In the genomic region with DNA sequence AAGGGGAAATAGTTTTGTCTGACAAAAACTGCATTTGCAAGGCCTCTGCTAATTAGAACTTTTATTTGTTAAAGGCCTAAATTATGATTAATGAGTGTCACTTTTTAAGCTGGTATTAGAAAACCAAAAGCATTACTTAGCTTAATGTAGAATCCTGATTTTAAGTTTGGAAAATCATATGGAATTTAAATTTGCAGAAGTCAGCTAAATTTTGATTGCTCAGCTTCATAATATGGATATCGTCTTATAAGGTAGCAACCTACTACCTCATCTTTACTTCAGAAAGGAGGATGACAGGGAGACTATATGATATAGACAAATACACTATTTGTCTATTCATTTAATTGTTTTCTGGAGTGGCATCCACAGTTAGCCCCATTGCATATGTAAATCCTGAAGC, we compare ENCODE assay signal across 19 cellular contexts.
DNase-seq lines count a peak whose midpoint lies in the region; ATAC-seq, FAIRE-seq and TF ChIP-seq lines count a peak whose summit lies in the region.
"Had no signal": no experiment of that assay in that cellular context is flagged by ENCODE, and none has a peak within 500 bp of the region (broad histone marks: within the 10 kb centered on the region; RNA-seq: fewer than 3 reads in every experiment).

No MANE protein-coding gene starts in this region.

- no peak overlapping the region for H2BK15ac ChIP-seq in H9 (ENCODE audit: low read depth, low read length)

- H2BK12ac ChIP-seq in H9 (ENCODE audit: insufficient read length, low read depth, low read length) = no peak overlapping the region
- no peak overlapping the region for H2BK12ac ChIP-seq in trophoblast cell (ENCODE audit: low read length)

- H3K27me3 Mint-ChIP-seq in H9 (ENCODE audit: low read depth) (no peaks in the 10 kb centered on the region), nephron progenitor cell (ENCODE audit: low read depth, poor library complexity) (no peaks in the 10 kb centered on the region)
- no peaks in the 10 kb centered on the region for H3K27me3 Mint-ChIP-seq in CD4-positive, alpha-beta memory T cell
- H3K27me3 Mint-ChIP-seq: CD4-positive, CD25-positive, alpha-beta regulatory T cell had no signal

- H3K14ac ChIP-seq in H9 (ENCODE audit: insufficient read depth, low read length) (no peak overlapping the region), trophoblast cell (ENCODE audit: low read length) (no peak overlapping the region)

- H3K79me2 ChIP-seq in H9 (ENCODE audit: insufficient read depth, low read length) (no peaks in the 10 kb centered on the region), trophoblast cell (ENCODE audit: control insufficient read depth, insufficient read depth, low read length, poor library complexity) (no peaks in the 10 kb centered on the region)

- no peak overlapping the region for H3T11ph ChIP-seq in H9 (ENCODE audit: low read length)

- no peak overlapping the region for H3K18ac ChIP-seq in H9 (ENCODE audit: insufficient read length, low read depth, low read length)
- no peak overlapping the region for H3K18ac ChIP-seq in trophoblast cell (ENCODE audit: low read length)

- H3K4me2 ChIP-seq in A549 = no peak overlapping the region
- no peak overlapping the region for H3K4me2 ChIP-seq in H9 (ENCODE audit: insufficient read depth, insufficient read length, low read length)
- no peak overlapping the region for H3K4me2 ChIP-seq in trophoblast cell (ENCODE audit: low read length)
- H3K4me2 ChIP-seq: GM23338 had no signal

- H4K20me1 ChIP-seq in H9 (ENCODE audit: control insufficient read depth, insufficient read depth, insufficient read length) = no peaks in the 10 kb centered on the region

- TF ChIP-seq CTCF in A549 (IDR thresholded peaks at IDR 0.05) (no peak), H9 (conservative IDR thresholded peaks at IDR 0.05) (no peak), nephron progenitor cell (IDR thresholded peaks at IDR 0.05) (no peak)

- H2AFZ ChIP-seq in H9 (ENCODE audit: low read length) = no peak overlapping the region
- H2AFZ ChIP-seq in trophoblast cell (ENCODE audit: insufficient read depth, low read length, poor library complexity) = no peak overlapping the region
- H2AFZ ChIP-seq: GM23338 had no signal

- H3K23ac ChIP-seq in H9 (ENCODE audit: insufficient read length, low read depth, low read length) = no peak overlapping the region
- H3K23ac ChIP-seq in trophoblast cell (ENCODE audit: low read length) = no peak overlapping the region

- H4K8ac ChIP-seq in H9 (replicated peaks; ENCODE audit: insufficient read length, low read depth, low read length) = no peak overlapping the region
- H4K8ac ChIP-seq in trophoblast cell (ENCODE audit: low read depth, low read length) = no peak overlapping the region

- H3K56ac ChIP-seq in H9 (ENCODE audit: insufficient read length, low read depth, low read length) = no peak overlapping the region

- H4K12ac ChIP-seq in trophoblast cell (ENCODE audit: low read depth, low read length) = no peak overlapping the region

- FAIRE-seq in A549 (lab: Jason Lieb, UNC) = no peak
- FAIRE-seq: GM12892, GM18507 had no signal

- no peak for TF ChIP-seq POLR2A in A549 (IDR thresholded peaks at IDR 0.05; ENCODE audit: low read length)

- CTCF ChIA-PET in A549 (lab: Yijun Ruan, JAX) = no interaction called here
- CTCF ChIA-PET in CD4-positive, alpha-beta memory T cell (lab: Charles Lee; ENCODE audit: partially characterized antibody) = no interaction called here

- no peaks in the 10 kb centered on the region for H3K23me2 ChIP-seq in H9 (ENCODE audit: insufficient read length, low read depth, low read length, poor library complexity, severe bottlenecking)

- peaks cover 0 to 2% of the 10 kb centered on the region in 2 experiments; a peak in 1 of 4 replicates for H3K4me1 Mint-ChIP-seq in H9
- H3K4me1 Mint-ChIP-seq in nephron progenitor cell = no peaks in the 10 kb centered on the region
- peaks cover 0 to 3% (median 0%) of the 10 kb centered on the region in 4 donors for H3K4me1 Mint-ChIP-seq in CD4-positive, alpha-beta memory T cell

- H3K9me3 Mint-ChIP-seq in H9 (no peaks in the 10 kb centered on the region), nephron progenitor cell (no peaks in the 10 kb centered on the region)
- no peaks in the 10 kb centered on the region for H3K9me3 Mint-ChIP-seq in CD4-positive, alpha-beta memory T cell
- H3K9me3 Mint-ChIP-seq: CD4-positive, CD25-positive, alpha-beta regulatory T cell; GM23338; HFFc6 had no signal

- H3K79me1 ChIP-seq in H9 (ENCODE audit: insufficient read depth, low read depth, low read length, poor library complexity, severe bottlenecking) (no peaks in the 10 kb centered on the region), trophoblast cell (ENCODE audit: low read length) (no peaks in the 10 kb centered on the region)

- H3K4ac ChIP-seq in H9 (ENCODE audit: low read depth, low read length) = no peak overlapping the region
- H3K4ac ChIP-seq in trophoblast cell (ENCODE audit: low read depth, low read length) = no peak overlapping the region

- DNase-seq in A549 (ENCODE audit: low read depth in 1 of 2, low spot score in 1 of 2) (no peak), H9 (no peak), epithelial cell of prostate (ENCODE audit: low read depth, low spot score) (no peak), nephron progenitor cell (no peak), trophoblast cell (no peak)
- no peak for DNase-seq in CD4-positive, alpha-beta memory T cell
- DNase-seq: ACHN; BE2C; C1 segment of cervical spinal cord; CD4-positive, CD25-positive, alpha-beta regulatory T cell; DMS153; DMS79; GDM1; HFFc6; KBM-7 had no signal

- TF ChIP-seq EP300 in A549 (IDR thresholded peaks at IDR 0.05) = no peak

- POLR2A ChIA-PET in A549 (lab: Yijun Ruan, JAX) = interaction anchor here (0.7 kb wide), 1 partner anchor 351 kb away, joined by 3 read pairs; no protein-coding TSS in a partner anchor
- POLR2A ChIA-PET in CD4-positive, alpha-beta memory T cell (lab: Charles Lee; ENCODE audit: partially characterized antibody) = no interaction called here

- H3K27ac ChIP-seq in A549 = no peak overlapping the region
- no peak overlapping the region for H3K27ac ChIP-seq in H9 (ENCODE audit: insufficient read length, low read depth, low read length)
- H3K27ac ChIP-seq in epithelial cell of prostate = peak overlapping the region; percentile 31
- H3K27ac ChIP-seq in trophoblast cell (ENCODE audit: low read depth, low read length) = no peak overlapping the region
- no peak overlapping the region for H3K27ac ChIP-seq in CD4-positive, alpha-beta memory T cell (ENCODE audit: low read depth, low read length)

- no peak overlapping the region for H3K4me3 ChIP-seq in A549
- H3K4me3 ChIP-seq in trophoblast cell (ENCODE audit: low read depth, low read length) = no peak overlapping the region
- no peak overlapping the region for H3K4me3 ChIP-seq in CD4-positive, alpha-beta memory T cell (ENCODE audit: low read length in 2 of 2)
- H3K4me3 ChIP-seq: GM23338 had no signal

- H3K27me3 ChIP-seq in H9 (ENCODE audit: insufficient read depth, low read length) (no peaks in the 10 kb centered on the region), trophoblast cell (ENCODE audit: insufficient read depth, low read length) (no peaks in the 10 kb centered on the region)
- no peaks in the 10 kb centered on the region for H3K27me3 ChIP-seq in CD4-positive, alpha-beta memory T cell (ENCODE audit: insufficient read depth, low read length)
- H3K27me3 ChIP-seq: BE2C had no signal

- peak overlapping the region in 2 of 3 experiments; percentile 41 to 74; a peak in 1 of 7 replicates for H3K27ac Mint-ChIP-seq in H9
- peak overlapping the region; percentile 41 for H3K27ac Mint-ChIP-seq in nephron progenitor cell
- peak overlapping the region in 1 of 7 donors; percentile 14 for H3K27ac Mint-ChIP-seq in CD4-positive, alpha-beta memory T cell
- H3K27ac Mint-ChIP-seq: GM23338, HFFc6 had no signal

- H3K4me3 Mint-ChIP-seq in H9 = no peak overlapping the region
- no peak overlapping the region for H3K4me3 Mint-ChIP-seq in nephron progenitor cell
- H3K4me3 Mint-ChIP-seq in CD4-positive, alpha-beta memory T cell = no peak overlapping the region
- H3K4me3 Mint-ChIP-seq: CD4-positive, CD25-positive, alpha-beta regulatory T cell; GM23338; HFFc6 had no signal

- H2BK5ac ChIP-seq in H9 (ENCODE audit: insufficient read length, low read length) (no peak overlapping the region), trophoblast cell (ENCODE audit: low read depth, low read length, poor library complexity) (no peak overlapping the region)

- WGBS in A549 (ENCODE audit: missing lambda C conversion rate) = 93% methylated on average over 1 of the region's 1 CpG
- WGBS in H9 (ENCODE audit: extremely low coverage, insufficient read length, low lambda C conversion rate) = no CpG with 5 or more reads among the region's 1 CpG
- no CpG with 5 or more reads among the region's 1 CpG for WGBS in trophoblast cell (ENCODE audit: extremely low coverage, insufficient coverage, insufficient read length)

- no peak overlapping the region for H4K5ac ChIP-seq in H9 (ENCODE audit: insufficient read length, low read depth, low read length)

- H3K9me3 ChIP-seq in A549 = no peaks in the 10 kb centered on the region
- H3K9me3 ChIP-seq in H9 (ENCODE audit: control insufficient read depth, low read depth, low read length) = no peaks in the 10 kb centered on the region
- H3K9me3 ChIP-seq in trophoblast cell (ENCODE audit: insufficient read depth, low read depth, low read length) = no peaks in the 10 kb centered on the region
- no peaks in the 10 kb centered on the region for H3K9me3 ChIP-seq in CD4-positive, alpha-beta memory T cell (ENCODE audit: control insufficient read depth in 1 of 2, low read length in 2 of 2)
- H3K9me3 ChIP-seq: BE2C had no signal

- intact Hi-C loops in CD4-positive, alpha-beta memory T cell (cut with micrococcal nuclease) = no loop called here

- TF ChIP-seq RAD21 in A549 (conservative IDR thresholded peaks at IDR 0.05 in 1 of 2, IDR thresholded peaks at IDR 0.05 in 1 of 2) = no peak

- no peak for ATAC-seq in A549
- ATAC-seq: GM23338, HCT116 had no signal

- H3K9ac ChIP-seq in H9 (ENCODE audit: extremely low read depth, insufficient read length, low read length) (no peak overlapping the region), trophoblast cell (ENCODE audit: low read length) (no peak overlapping the region)

- H3K36me3 Mint-ChIP-seq in H9 (ENCODE audit: insufficient read depth in 1 of 3, low read depth in 3 of 3) (peaks cover 0 to 12% (median 0%) of the 10 kb centered on the region in 3 experiments; a peak in 2 of 7 replicates), nephron progenitor cell (ENCODE audit: low read depth) (peaks cover 17% of the 10 kb centered on the region)
- H3K36me3 Mint-ChIP-seq in CD4-positive, alpha-beta memory T cell = peaks cover 13 to 30% of the 10 kb centered on the region in 2 donors

- no peak overlapping the region for H2AK5ac ChIP-seq in H9 (ENCODE audit: insufficient read length, low read length)
- H2AK5ac ChIP-seq in trophoblast cell (ENCODE audit: low read length) = no peak overlapping the region

- no peak overlapping the region for H4K91ac ChIP-seq in H9 (ENCODE audit: insufficient read length, low read depth, low read length)
- H4K91ac ChIP-seq in trophoblast cell (ENCODE audit: low read depth, low read length) = no peak overlapping the region

- peaks cover 2 to 3% of the 10 kb centered on the region in 2 experiments for H3K36me3 ChIP-seq in trophoblast cell (ENCODE audit: control insufficient read depth in 1 of 2, insufficient read depth in 2 of 2, low read length in 2 of 2)
- H3K36me3 ChIP-seq in CD4-positive, alpha-beta memory T cell (ENCODE audit: insufficient read depth, low read length) = peaks cover 10% of the 10 kb centered on the region
- H3K36me3 ChIP-seq: BE2C had no signal

- no peak overlapping the region for H2BK20ac ChIP-seq in H9 (ENCODE audit: low read depth, low read length, poor library complexity, severe bottlenecking)

- H2BK120ac ChIP-seq in H9 (ENCODE audit: low read depth, low read length, poor library complexity, severe bottlenecking) (no peak overlapping the region), trophoblast cell (ENCODE audit: insufficient read depth, low read length, poor library complexity) (no peak overlapping the region)

- peaks cover 28% of the 10 kb centered on the region for H3K4me1 ChIP-seq in A549
- no peaks in the 10 kb centered on the region for H3K4me1 ChIP-seq in H9 (ENCODE audit: insufficient read depth, low read length)
- H3K4me1 ChIP-seq in trophoblast cell (ENCODE audit: control insufficient read depth in 1 of 2, insufficient read depth in 2 of 2, low read length in 2 of 2) = no peaks in the 10 kb centered on the region
- H3K4me1 ChIP-seq in CD4-positive, alpha-beta memory T cell (ENCODE audit: insufficient read depth, low read length) = no peaks in the 10 kb centered on the region
- H3K4me1 ChIP-seq: BE2C had no signal
